Comparison of ENCODE assay signal across 10 cellular contexts in the genomic region with DNA sequence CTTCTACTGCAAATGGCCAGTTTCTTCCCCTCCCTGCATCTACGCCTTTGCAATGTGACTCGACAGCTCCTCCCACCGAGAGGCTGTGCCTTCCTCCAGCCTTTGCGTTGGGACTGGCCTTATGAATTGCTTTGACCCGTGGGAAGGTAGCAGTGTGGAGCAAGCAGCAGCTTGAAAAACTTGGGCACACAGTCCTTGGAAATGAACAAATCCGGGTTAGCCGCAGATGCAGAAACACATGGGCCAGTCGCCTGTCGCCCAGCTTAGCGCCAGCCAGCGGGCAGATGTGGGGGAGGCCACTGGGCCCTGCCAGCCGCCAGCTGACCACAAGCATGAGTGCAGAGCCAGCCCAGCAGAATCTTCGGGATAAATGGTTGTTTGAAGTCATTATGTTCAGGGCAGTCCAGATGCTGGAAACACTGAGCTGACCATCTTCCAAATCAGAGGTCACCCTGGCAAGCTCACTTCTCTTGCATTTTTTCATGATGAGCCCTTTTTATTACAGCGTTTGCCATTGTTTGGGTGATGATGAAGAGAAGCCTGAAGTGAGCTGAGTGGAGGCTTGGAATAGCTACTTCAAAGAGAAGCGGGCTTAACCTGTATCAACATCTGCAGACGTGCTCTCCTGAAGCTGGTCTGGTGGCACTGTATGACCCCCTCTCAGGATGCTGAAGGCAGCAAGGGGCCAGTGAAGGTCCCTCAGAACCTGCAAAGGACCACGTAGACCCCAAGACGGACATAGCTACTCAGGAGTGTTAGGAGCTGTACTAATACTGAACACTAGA. TPM values are rescaled to one million over a fixed set of nuclear protein-coding genes. Genes with fewer than 3 reads are reported as not detected.
DNase-seq lines count a peak whose midpoint lies in the region; ATAC-seq and TF ChIP-seq lines count a peak whose summit lies in the region.
"Had no signal": no experiment of that assay in that cellular context is flagged by ENCODE, and none has a peak within 500 bp of the region (broad histone marks: within the 10 kb centered on the region; RNA-seq: fewer than 3 reads in every experiment).

No MANE protein-coding gene starts in this region.

- ATAC-seq in Right ventricle myocardium inferior: peak; percentile 63
- no peak for ATAC-seq in GM19035 (IDR thresholded peaks at IDR 0.05; ENCODE audit: unreplicated experiment)

- WGBS in endodermal cell (ENCODE audit: insufficient coverage in 1 of 2, insufficient read length in 1 of 2), 2 experiments: 81 to 83% methylated on average over 13 to 18 of the region's 18 CpGs
- no CpG with 5 or more reads among the region's 18 CpGs for WGBS in mesendoderm (ENCODE audit: extremely low coverage, insufficient coverage, low lambda C conversion rate)

- H3K27me3 ChIP-seq in endodermal cell (ENCODE audit: control insufficient read depth, insufficient read depth, low read length, poor library complexity, severe bottlenecking) (no peaks in the 10 kb centered on the region), mesendoderm (ENCODE audit: insufficient read depth, low read length, poor library complexity) (no peaks in the 10 kb centered on the region)
- H3K27me3 ChIP-seq: BE2C had no signal

- DNase-seq in Right ventricle myocardium inferior (ENCODE audit: missing footprints) (no peak), cardiac septum (ENCODE audit: low spot score) (no peak), endodermal cell (peak; percentile 84), mesendoderm (peak; percentile 62), ecto neural progenitor cell (ENCODE audit: low spot score) (no peak)
- DNase-seq in activated CD4-positive, CD25-positive, alpha-beta regulatory T cell treated with anti-CD3 and anti-CD28 coated beads, Interleukin-2, amount 50 U/mL, for 72 hours: no peak
- no peak for DNase-seq in activated CD4-positive, alpha-beta T cell treated with anti-CD3 and anti-CD28 coated beads for 1 hour
- DNase-seq: activated CD4-positive, alpha-beta T cell treated with anti-CD3 and anti-CD28 coated beads, Interleukin-2, amount 50 U/mL, for 4 hours; BE2C had no signal

- intact Hi-C loops in Right ventricle myocardium inferior (cut with DNase I): loop anchor here (5.0 kb wide), 1 partner anchor 640 kb away; no protein-coding TSS in a partner anchor
- intact Hi-C loops in cardiac septum (cut with DNase I): no loop called here

- H3K27ac ChIP-seq in endodermal cell (ENCODE audit: low read depth, low read length) (no peak overlapping the region), mesendoderm (ENCODE audit: low read depth, low read length) (no peak overlapping the region)

- H3K4me3 ChIP-seq in endodermal cell (ENCODE audit: low read length): no peak overlapping the region
- no peak overlapping the region for H3K4me3 ChIP-seq in mesendoderm (ENCODE audit: low read length)

- no peak overlapping the region for H3K4ac ChIP-seq in mesendoderm (ENCODE audit: low read depth, low read length)

- no peaks in the 10 kb centered on the region for H3K79me1 ChIP-seq in mesendoderm (ENCODE audit: low read length)

- no peak overlapping the region for H3K18ac ChIP-seq in mesendoderm (ENCODE audit: low read length)

- H3K4me1 Mint-ChIP-seq in endodermal cell: peaks cover 7% of the 10 kb centered on the region

- no peak overlapping the region for H3K4me2 ChIP-seq in mesendoderm (ENCODE audit: low read length)

- no peak overlapping the region for H3K4me3 Mint-ChIP-seq in endodermal cell

- H2BK120ac ChIP-seq in mesendoderm (ENCODE audit: low read depth, low read length): no peak overlapping the region

- H3K9ac ChIP-seq in endodermal cell (ENCODE audit: extremely low read depth, low read length, poor library complexity, severe bottlenecking): no peak overlapping the region
- H3K9ac ChIP-seq in mesendoderm (ENCODE audit: low read length): no peak overlapping the region

- H3K36me3 Mint-ChIP-seq in endodermal cell (ENCODE audit: low read depth): peaks cover 39% of the 10 kb centered on the region

- no peak overlapping the region for H3K56ac ChIP-seq in mesendoderm (ENCODE audit: low read length)

- no peaks in the 10 kb centered on the region for H3K9me3 ChIP-seq in endodermal cell (ENCODE audit: control insufficient read depth, low read length)
- H3K9me3 ChIP-seq: BE2C had no signal

- no peaks in the 10 kb centered on the region for H3K79me2 ChIP-seq in mesendoderm (ENCODE audit: control insufficient read depth, insufficient read depth, low read length)

- H3K23ac ChIP-seq in mesendoderm (ENCODE audit: low read length): no peak overlapping the region

- no peak overlapping the region for H4K8ac ChIP-seq in mesendoderm (ENCODE audit: low read depth, low read length)

- H4K5ac ChIP-seq in mesendoderm (ENCODE audit: low read length): no peak overlapping the region

- H3K36me3 ChIP-seq in endodermal cell (ENCODE audit: control insufficient read depth, insufficient read depth, low read length) (peaks cover 35% of the 10 kb centered on the region), mesendoderm (ENCODE audit: control insufficient read depth, insufficient read depth, low read length) (peaks cover 4% of the 10 kb centered on the region)

- H2BK15ac ChIP-seq in mesendoderm (replicated peaks; ENCODE audit: low read depth): no peak overlapping the region

- H3K27ac Mint-ChIP-seq in endodermal cell: no peak overlapping the region

- no peaks in the 10 kb centered on the region for H3K9me3 Mint-ChIP-seq in endodermal cell

- no peak overlapping the region for H2BK5ac ChIP-seq in mesendoderm (ENCODE audit: low read length)

- TF ChIP-seq CTCF in endodermal cell (conservative IDR thresholded peaks at IDR 0.05): no peak

- H2AK5ac ChIP-seq in mesendoderm (ENCODE audit: low read length): no peak overlapping the region

- H3K4me1 ChIP-seq in endodermal cell (ENCODE audit: control insufficient read depth, insufficient read depth, low read length) (no peaks in the 10 kb centered on the region), mesendoderm (ENCODE audit: control insufficient read depth, low read depth, low read length) (peaks cover 5% of the 10 kb centered on the region)

- H3K27me3 Mint-ChIP-seq in endodermal cell (ENCODE audit: insufficient read depth): no peaks in the 10 kb centered on the region

RNA-seq across cellular contexts. Expression of a gene that starts 9.8 kb away (rescaled TPM):
- 42.1 TPM for total RNA-seq in Right ventricle myocardium inferior
- total RNA-seq in cardiac septum: 51.6 TPM
- 10 to 100 TPM; 56.1 to 60.5 TPM for total RNA-seq in endodermal cell
- polyA plus RNA-seq in endodermal cell (2013, experiment 1 of 2): 63.3 TPM
- polyA plus RNA-seq in endodermal cell (2013, experiment 2 of 2): 61.3 TPM
- polyA plus RNA-seq in mesendoderm (2013, experiment 1 of 2): 47.1 TPM
- polyA plus RNA-seq in mesendoderm (2013, experiment 2 of 2): 48.2 TPM

RNA-seq across cellular contexts. Expression of a gene that starts 15.7 kb away (rescaled TPM):
- total RNA-seq in Right ventricle myocardium inferior (13.3 TPM), cardiac septum (17.5 TPM), endodermal cell (10 to 100 TPM; 33.3 to 39.9 TPM)
- polyA plus RNA-seq in endodermal cell (2013, experiment 1 of 2): 29.5 TPM
- 29.7 TPM for polyA plus RNA-seq in endodermal cell (2013, experiment 2 of 2)
- polyA plus RNA-seq in mesendoderm (2013, experiment 1 of 2): 33.9 TPM
- 36.1 TPM for polyA plus RNA-seq in mesendoderm (2013, experiment 2 of 2)

RNA-seq across cellular contexts. Expression of a gene that starts 27.5 kb away (rescaled TPM):
- 30.4 TPM for total RNA-seq in Right ventricle myocardium inferior
- total RNA-seq in cardiac septum: 26.0 TPM
- 100 to 1,000 TPM; 111 to 140 TPM for total RNA-seq in endodermal cell
- polyA plus RNA-seq in endodermal cell (2013, experiment 1 of 2): 123 TPM
- polyA plus RNA-seq in endodermal cell (2013, experiment 2 of 2): 111 TPM
- 204 TPM for polyA plus RNA-seq in mesendoderm (2013, experiment 1 of 2)
- polyA plus RNA-seq in mesendoderm (2013, experiment 2 of 2): 202 TPM

Comparison
In these comparisons a context has a peak if more than half of its experiments do, and no peak if none do; other contexts are left out.
1. DNase-seq: peak in endodermal cell (single experiment) and mesendoderm (single experiment); none in Right ventricle myocardium inferior (single experiment), cardiac septum (single experiment), activated CD4-positive, CD25-positive, alpha-beta regulatory T cell treated with anti-CD3 and anti-CD28 coated beads, Interleukin-2, amount 50 U/mL, for 72 hours (single experiment), activated CD4-positive, alpha-beta T cell treated with anti-CD3 and anti-CD28 coated beads for 1 hour (single experiment) and ecto neural progenitor cell (single experiment).